ENCODE assay signal across 8 cellular contexts in genomic region chr9:127388037-127388855, GRCh38. TPM values are rescaled to one million over a fixed set of nuclear protein-coding genes. Genes with fewer than 3 reads are reported as not detected.
DNase-seq lines count a peak whose midpoint lies in the region; ATAC-seq and TF ChIP-seq lines count a peak whose summit lies in the region.

No MANE protein-coding gene starts in this region.

- DNase-seq in GM10248 (ENCODE audit: extremely low spot score) (peak; percentile 70), NOMO-1 treated with DMSO at 0.1 percent for 48 hours (lab: John Stamatoyannopoulos, UW; ENCODE audit: unreplicated experiment) (peak; percentile 99), glomerular visceral epithelial cell (ENCODE audit: extremely low spot score) (peak; percentile 97), RPMI8226 (no peak), stomach (no peak)
- DNase-seq in activated T-cell treated with anti-CD3 and anti-CD28 coated beads, Interleukin-2, amount 50 U/mL, for 4 hours: peak; percentile 78
- DNase-seq in stimulated activated CD4-positive, alpha-beta T cell treated with anti-CD3 and anti-CD28 coated beads, Interleukin-12 subunit alpha, Interleukin-12 subunit beta, amount 100 ng/mL, for 24 hours (ENCODE audit: low read depth in 2 of 2): peak; percentile 72 to 81

- no peak for TF ChIP-seq EP300 in stomach (IDR thresholded peaks at IDR 0.05)

- H3K4me1 ChIP-seq in stomach: peaks cover 0 to 18% (median 0%) of the 10 kb centered on the region in 4 donors

- H3K9me3 Mint-ChIP-seq in activated T-cell treated with anti-CD3 and anti-CD28 coated beads, Interleukin-2, amount 50 U/mL, for 4 hours: no peaks in the 10 kb centered on the region

- peaks cover 67% of the 10 kb centered on the region for H3K27me3 Mint-ChIP-seq in activated T-cell treated with anti-CD3 and anti-CD28 coated beads, Interleukin-2, amount 50 U/mL, for 4 hours (ENCODE audit: low read depth)

- CTCF ChIA-PET in GM10248 (lab: Yijun Ruan, JAX): interaction anchor here (1.0 to 2.4 kb wide), 3 partner anchors 9 to 174 kb away, joined by 3 to 12 read pairs (median 3); partner anchors contain the start of gene SLC2A8

- no peaks in the 10 kb centered on the region for H3K36me3 Mint-ChIP-seq in activated T-cell treated with anti-CD3 and anti-CD28 coated beads, Interleukin-2, amount 50 U/mL, for 4 hours (ENCODE audit: insufficient read depth)

- no peak overlapping the region for H3K27ac ChIP-seq in stomach

- POLR2A ChIA-PET in GM10248 (lab: Yijun Ruan, JAX): no interaction called here

- H3K4me1 Mint-ChIP-seq in activated T-cell treated with anti-CD3 and anti-CD28 coated beads, Interleukin-2, amount 50 U/mL, for 4 hours (ENCODE audit: low read depth): peaks cover 21% of the 10 kb centered on the region

- intact Hi-C loops in stomach (cut with DNase I; ENCODE audit: low total_unique reads): no loop called here

- ATAC-seq in HG02642 (IDR thresholded peaks at IDR 0.05; ENCODE audit: poor library complexity, unreplicated experiment): peak; percentile 77
- peak; percentile 99 to 100 for ATAC-seq in activated T-cell treated with anti-CD3 and anti-CD28 coated beads, Interleukin-2, amount 50 U/mL, for 4 hours

- 42 to 71% (median 62%) methylated on average over 10 of the region's 10 CpGs for WGBS in stomach, 5 donors

- no peaks in the 10 kb centered on the region for H3K27me3 ChIP-seq in stomach

- no peak for TF ChIP-seq CTCF in GM10248 (IDR thresholded peaks at IDR 0.05; ENCODE audit: control extremely low read depth, extremely low read depth, low read depth, missing control alignments)
- no peak for TF ChIP-seq CTCF in stomach (IDR thresholded peaks at IDR 0.05)

- no peaks in the 10 kb centered on the region for H3K9me3 ChIP-seq in stomach

- H3K4me3 Mint-ChIP-seq in activated T-cell treated with anti-CD3 and anti-CD28 coated beads, Interleukin-2, amount 50 U/mL, for 4 hours: peak overlapping the region; percentile 7

- no peak for TF ChIP-seq POLR2A in stomach (IDR thresholded peaks at IDR 0.05)

- H3K36me3 ChIP-seq in stomach: peaks cover 0 to 11% (median 4%) of the 10 kb centered on the region in 4 donors

- H3K4me3 ChIP-seq in stomach: no peak overlapping the region

RNA-seq across cellular contexts. Expression of gene SLC2A8, which starts 8.7 kb away (rescaled TPM):
- total RNA-seq in activated T-cell treated with anti-CD3 and anti-CD28 coated beads, Interleukin-2, amount 50 U/mL, for 4 hours: 1 to 10 TPM; 1.9 to 3.2 (median 3.0) TPM
- 10 to 100 TPM in 4 of 5 donors, 1 to 10 TPM in 1; 4.7 to 36.2 (median 22.0) TPM for total RNA-seq in stomach
- polyA plus RNA-seq in stomach: 10 to 100 TPM; 10.1 to 15.3 (median 12.9) TPM

RNA-seq across cellular contexts. Expression of gene ZNF79, which starts 35.9 kb away (rescaled TPM):
- 10 to 100 TPM in 2 of 3 donors, 1 to 10 TPM in 1; 9.0 to 14.0 (median 13.6) TPM for total RNA-seq in activated T-cell treated with anti-CD3 and anti-CD28 coated beads, Interleukin-2, amount 50 U/mL, for 4 hours
- 10 to 100 TPM in 2 of 5 donors, 1 to 10 TPM in 3; 5.1 to 39.1 (median 6.2) TPM for total RNA-seq in stomach
- 1 to 10 TPM; 1.9 to 3.8 (median 2.7) TPM for polyA plus RNA-seq in stomach

Comparison
In these comparisons a context has a peak if more than half of its experiments do, and no peak if none do; other contexts are left out.
1. DNase-seq: peak in GM10248 (single experiment), NOMO-1 treated with DMSO at 0.1 percent for 48 hours (single experiment), activated T-cell treated with anti-CD3 and anti-CD28 coated beads, Interleukin-2, amount 50 U/mL, for 4 hours (single experiment), glomerular visceral epithelial cell (single experiment) and stimulated activated CD4-positive, alpha-beta T cell treated with anti-CD3 and anti-CD28 coated beads, Interleukin-12 subunit alpha, Interleukin-12 subunit beta, amount 100 ng/mL, for 24 hours (2 of 2); none in RPMI8226 (single experiment) and stomach (single experiment).